1 cellular context compared by ENCODE assay signal in genomic region chr17:28318759-28319660, GRCh38.
TF ChIP-seq lines count a peak whose summit lies in the region.

Gene TMEM97, plus strand, starts transcription at chr17:28319200. Its CDS starts 40 bp downstream, at chr17:28319240.

TF ChIP-seq in HepG2, 621 proteins besides CTCF, POLR2A, EP300 and RAD21 (continued from another document and continues in another):
- TF ChIP-seq, protein P1, sequence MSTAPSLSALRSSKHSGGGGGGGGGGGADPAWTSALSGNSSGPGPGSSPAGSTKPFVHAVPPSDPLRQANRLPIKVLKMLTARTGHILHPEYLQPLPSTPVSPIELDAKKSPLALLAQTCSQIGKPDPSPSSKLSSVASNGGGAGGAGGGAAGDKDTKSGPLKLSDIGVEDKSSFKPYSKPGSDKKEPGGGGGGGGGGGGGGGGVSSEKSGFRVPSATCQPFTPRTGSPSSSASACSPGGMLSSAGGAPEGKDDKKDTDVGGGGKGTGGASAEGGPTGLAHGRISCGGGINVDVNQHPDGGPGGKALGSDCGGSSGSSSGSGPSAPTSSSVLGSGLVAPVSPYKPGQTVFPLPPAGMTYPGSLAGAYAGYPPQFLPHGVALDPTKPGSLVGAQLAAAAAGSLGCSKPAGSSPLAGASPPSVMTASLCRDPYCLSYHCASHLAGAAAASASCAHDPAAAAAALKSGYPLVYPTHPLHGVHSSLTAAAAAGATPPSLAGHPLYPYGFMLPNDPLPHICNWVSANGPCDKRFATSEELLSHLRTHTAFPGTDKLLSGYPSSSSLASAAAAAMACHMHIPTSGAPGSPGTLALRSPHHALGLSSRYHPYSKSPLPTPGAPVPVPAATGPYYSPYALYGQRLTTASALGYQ (CRISPR knock-in tag; IDR thresholded peaks at IDR 0.05), result peak; percentile 63
- 0 out of 4 replicates have a peak, but pooled peaks of 1 of the 2 experiments have one; percentile 16 for TF ChIP-seq NR2F1 (CRISPR knock-in tag; IDR thresholded peaks at IDR 0.05)
- TF ChIP-seq ZNF251 (CRISPR knock-in tag; IDR thresholded peaks at IDR 0.05), result no peak
- TF ChIP-seq DR1 (CRISPR knock-in tag; IDR thresholded peaks at IDR 0.05), result peak; percentile 82; the same call in 1 of the 2 replicates
- peak; percentile 70; the same call in 1 of the 2 replicates for TF ChIP-seq GABPB1 (CRISPR knock-in tag; IDR thresholded peaks at IDR 0.05)
- TF ChIP-seq TARDBP (CRISPR knock-in tag; IDR thresholded peaks at IDR 0.05), result peak; percentile 77
- TF ChIP-seq ZNF782 (CRISPR knock-in tag; IDR thresholded peaks at IDR 0.05; ENCODE audit: borderline replicate concordance), result 0 out of 2 replicates have a peak, but pooled peaks have one; percentile 50
- peak; percentile 85 for TF ChIP-seq TBX2 (CRISPR knock-in tag; IDR thresholded peaks at IDR 0.05; ENCODE audit: borderline replicate concordance)
- TF ChIP-seq ZKSCAN5 (CRISPR knock-in tag; IDR thresholded peaks at IDR 0.05), result no peak
- no peak for TF ChIP-seq CSRNP2 (CRISPR knock-in tag; conservative IDR thresholded peaks at IDR 0.05; ENCODE audit: low read depth)
- TF ChIP-seq POLR2AphosphoS5 (IDR thresholded peaks at IDR 0.05; ENCODE audit: low read depth, low read length), result peak; percentile 70
- no peak for TF ChIP-seq SOX13 (IDR thresholded peaks at IDR 0.05)
- no peak for TF ChIP-seq SOX13 (CRISPR knock-in tag; conservative IDR thresholded peaks at IDR 0.05 in 1 of 2, IDR thresholded peaks at IDR 0.05 in 1 of 2)
- no peak for TF ChIP-seq SSRP1 (CRISPR knock-in tag; IDR thresholded peaks at IDR 0.05)
- TF ChIP-seq ZNF709 (CRISPR knock-in tag; IDR thresholded peaks at IDR 0.05), result 0 out of 2 replicates have a peak, but pooled peaks have one; percentile 27
- TF ChIP-seq ZNF101 (CRISPR knock-in tag; IDR thresholded peaks at IDR 0.05; ENCODE audit: borderline replicate concordance, low read depth), result no peak
- TF ChIP-seq FUBP1 (CRISPR knock-in tag; IDR thresholded peaks at IDR 0.05; ENCODE audit: borderline replicate concordance), result no peak
- TF ChIP-seq, protein P2, sequence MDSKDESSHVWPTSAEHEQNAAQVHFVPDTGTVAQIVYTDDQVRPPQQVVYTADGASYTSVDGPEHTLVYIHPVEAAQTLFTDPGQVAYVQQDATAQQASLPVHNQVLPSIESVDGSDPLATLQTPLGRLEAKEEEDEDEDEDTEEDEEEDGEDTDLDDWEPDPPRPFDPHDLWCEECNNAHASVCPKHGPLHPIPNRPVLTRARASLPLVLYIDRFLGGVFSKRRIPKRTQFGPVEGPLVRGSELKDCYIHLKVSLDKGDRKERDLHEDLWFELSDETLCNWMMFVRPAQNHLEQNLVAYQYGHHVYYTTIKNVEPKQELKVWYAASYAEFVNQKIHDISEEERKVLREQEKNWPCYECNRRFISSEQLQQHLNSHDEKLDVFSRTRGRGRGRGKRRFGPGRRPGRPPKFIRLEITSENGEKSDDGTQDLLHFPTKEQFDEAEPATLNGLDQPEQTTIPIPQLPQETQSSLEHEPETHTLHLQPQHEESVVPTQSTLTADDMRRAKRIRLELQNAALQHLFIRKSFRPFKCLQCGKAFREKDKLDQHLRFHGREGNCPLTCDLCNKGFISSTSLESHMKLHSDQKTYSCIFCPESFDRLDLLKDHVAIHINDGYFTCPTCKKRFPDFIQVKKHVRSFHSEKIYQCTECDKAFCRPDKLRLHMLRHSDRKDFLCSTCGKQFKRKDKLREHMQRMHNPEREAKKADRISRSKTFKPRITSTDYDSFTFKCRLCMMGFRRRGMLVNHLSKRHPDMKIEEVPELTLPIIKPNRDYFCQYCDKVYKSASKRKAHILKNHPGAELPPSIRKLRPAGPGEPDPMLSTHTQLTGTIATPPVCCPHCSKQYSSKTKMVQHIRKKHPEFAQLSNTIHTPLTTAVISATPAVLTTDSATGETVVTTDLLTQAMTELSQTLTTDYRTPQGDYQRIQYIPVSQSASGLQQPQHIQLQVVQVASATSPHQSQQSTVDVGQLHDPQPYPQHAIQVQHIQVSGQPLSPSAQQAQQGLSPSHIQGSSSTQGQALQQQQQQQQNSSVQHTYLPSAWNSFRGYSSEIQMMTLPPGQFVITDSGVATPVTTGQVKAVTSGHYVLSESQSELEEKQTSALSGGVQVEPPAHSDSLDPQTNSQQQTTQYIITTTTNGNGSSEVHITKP (CRISPR knock-in tag; IDR thresholded peaks at IDR 0.05; ENCODE audit: low read depth), result no peak
- TF ChIP-seq ZNF225 (CRISPR knock-in tag; IDR thresholded peaks at IDR 0.05), result no peak; the same call in 1 of the 2 replicates
- peak; percentile 88 for TF ChIP-seq BRF2 (CRISPR knock-in tag; IDR thresholded peaks at IDR 0.05)
- no peak for TF ChIP-seq SP5 (CRISPR knock-in tag; IDR thresholded peaks at IDR 0.05; ENCODE audit: borderline replicate concordance, low read depth)
- peak; percentile 85 for TF ChIP-seq RNF2 (conservative IDR thresholded peaks at IDR 0.05; ENCODE audit: low read depth)
- TF ChIP-seq EHMT2 (IDR thresholded peaks at IDR 0.05; ENCODE audit: borderline replicate concordance, low read depth, low read length), result no peak; the same call in 1 of the 2 replicates
- TF ChIP-seq ZBTB2 (CRISPR knock-in tag; IDR thresholded peaks at IDR 0.05; ENCODE audit: low read depth), result no peak
- no peak for TF ChIP-seq ZNF331 (CRISPR knock-in tag; IDR thresholded peaks at IDR 0.05)
- TF ChIP-seq ZNF773 (CRISPR knock-in tag; IDR thresholded peaks at IDR 0.05; ENCODE audit: borderline replicate concordance), result 0 out of 2 replicates have a peak, but pooled peaks have one; percentile 30
- TF ChIP-seq, protein P3, sequence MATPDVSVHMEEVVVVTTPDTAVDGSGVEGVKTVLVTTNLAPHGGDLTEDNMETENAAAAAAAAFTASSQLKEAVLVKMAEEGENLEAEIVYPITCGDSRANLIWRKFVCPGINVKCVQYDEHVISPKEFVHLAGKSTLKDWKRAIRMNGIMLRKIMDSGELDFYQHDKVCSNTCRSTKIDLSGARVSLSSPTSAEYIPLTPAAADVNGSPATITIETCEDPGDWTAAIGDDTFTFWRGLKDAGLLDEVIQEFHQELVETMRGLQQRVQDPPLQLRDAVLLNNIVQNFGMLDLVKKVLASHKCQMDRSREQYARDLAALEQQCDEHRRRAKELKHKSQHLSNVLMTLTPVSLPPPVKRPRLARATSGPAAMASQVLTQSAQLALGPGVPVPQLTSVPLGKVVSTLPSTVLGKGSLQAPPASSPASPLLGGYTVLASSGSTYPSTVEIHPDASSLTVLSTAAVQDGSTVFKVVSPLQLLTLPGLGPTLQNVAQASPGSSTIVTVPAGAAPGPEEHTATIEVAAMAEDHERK (CRISPR knock-in tag; IDR thresholded peaks at IDR 0.05; ENCODE audit: low read depth), result peak; percentile 46; the same call in 1 of the 2 replicates
- TF ChIP-seq, protein P4, sequence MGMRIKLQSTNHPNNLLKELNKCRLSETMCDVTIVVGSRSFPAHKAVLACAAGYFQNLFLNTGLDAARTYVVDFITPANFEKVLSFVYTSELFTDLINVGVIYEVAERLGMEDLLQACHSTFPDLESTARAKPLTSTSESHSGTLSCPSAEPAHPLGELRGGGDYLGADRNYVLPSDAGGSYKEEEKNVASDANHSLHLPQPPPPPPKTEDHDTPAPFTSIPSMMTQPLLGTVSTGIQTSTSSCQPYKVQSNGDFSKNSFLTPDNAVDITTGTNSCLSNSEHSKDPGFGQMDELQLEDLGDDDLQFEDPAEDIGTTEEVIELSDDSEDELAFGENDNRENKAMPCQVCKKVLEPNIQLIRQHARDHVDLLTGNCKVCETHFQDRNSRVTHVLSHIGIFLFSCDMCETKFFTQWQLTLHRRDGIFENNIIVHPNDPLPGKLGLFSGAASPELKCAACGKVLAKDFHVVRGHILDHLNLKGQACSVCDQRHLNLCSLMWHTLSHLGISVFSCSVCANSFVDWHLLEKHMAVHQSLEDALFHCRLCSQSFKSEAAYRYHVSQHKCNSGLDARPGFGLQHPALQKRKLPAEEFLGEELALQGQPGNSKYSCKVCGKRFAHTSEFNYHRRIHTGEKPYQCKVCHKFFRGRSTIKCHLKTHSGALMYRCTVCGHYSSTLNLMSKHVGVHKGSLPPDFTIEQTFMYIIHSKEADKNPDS (CRISPR knock-in tag; IDR thresholded peaks at IDR 0.05), result no peak
- TF ChIP-seq JARID2 (CRISPR knock-in tag; IDR thresholded peaks at IDR 0.05; ENCODE audit: insufficient replicate concordance), result no peak
- no peak for TF ChIP-seq MED8 (CRISPR knock-in tag; IDR thresholded peaks at IDR 0.05; ENCODE audit: insufficient replicate concordance)
- no peak for TF ChIP-seq RBM39 (IDR thresholded peaks at IDR 0.05; ENCODE audit: low read depth, low read length, poor library complexity, severe bottlenecking)
- peak; percentile 83 for TF ChIP-seq ZNF546 (CRISPR knock-in tag; conservative IDR thresholded peaks at IDR 0.05)
- TF ChIP-seq ZNF180 (CRISPR knock-in tag; IDR thresholded peaks at IDR 0.05; ENCODE audit: borderline replicate concordance, low read depth), result no peak
- peak; percentile 91 for TF ChIP-seq ZNF891 (CRISPR knock-in tag; IDR thresholded peaks at IDR 0.05)
- no peak; the same call in 1 of the 2 replicates for TF ChIP-seq PHF20 (CRISPR knock-in tag; IDR thresholded peaks at IDR 0.05)
- no peak for TF ChIP-seq ZBTB37 (CRISPR knock-in tag; IDR thresholded peaks at IDR 0.05)
